ENCODE assay signal across 1 cellular context in genomic region chr1:1239624-1240347, GRCh38.
TF ChIP-seq lines count a peak whose summit lies in the region.

No MANE protein-coding gene starts in this region.

TF ChIP-seq in SK-N-SH, 30 proteins besides CTCF, POLR2A, EP300 and RAD21:
- TF ChIP-seq REST (IDR thresholded peaks at IDR 0.05; ENCODE audit: low read depth, low read length) (no peak), GABPA (IDR thresholded peaks at IDR 0.05; ENCODE audit: low read depth) (no peak), PBX3 (IDR thresholded peaks at IDR 0.05) (no peak), RCOR1 (IDR thresholded peaks at IDR 0.05; ENCODE audit: low read length) (no peak), TEAD4 (IDR thresholded peaks at IDR 0.05; ENCODE audit: borderline replicate concordance, insufficient read depth) (no peak), GATA2 (CRISPR knock-in tag; IDR thresholded peaks at IDR 0.05) (no peak), RFX5 (IDR thresholded peaks at IDR 0.05; ENCODE audit: low read length) (no peak), CHD2 (IDR thresholded peaks at IDR 0.05; ENCODE audit: low read length, partially characterized antibody) (no peak), MEF2A (IDR thresholded peaks at IDR 0.05; ENCODE audit: borderline replicate concordance, low read depth) (no peak), NRF1 (IDR thresholded peaks at IDR 0.05; ENCODE audit: low read depth, low read length) (no peak), MXI1 (IDR thresholded peaks at IDR 0.05; ENCODE audit: low read depth, low read length) (no peak), EZH2phosphoT487 (IDR thresholded peaks at IDR 0.05; ENCODE audit: borderline replicate concordance, low read depth) (no peak), FOSL2 (IDR thresholded peaks at IDR 0.05; ENCODE audit: borderline replicate concordance, low read depth) (no peak), TCF12 (IDR thresholded peaks at IDR 0.05) (no peak), SIN3A (IDR thresholded peaks at IDR 0.05; ENCODE audit: borderline replicate concordance, low read depth, low read length) (no peak), RXRA (IDR thresholded peaks at IDR 0.05; ENCODE audit: borderline replicate concordance, low read depth) (no peak), ELF1 (IDR thresholded peaks at IDR 0.05) (no peak), MAX (IDR thresholded peaks at IDR 0.05; ENCODE audit: low read depth) (no peak), SMC3 (IDR thresholded peaks at IDR 0.05; ENCODE audit: low read depth, low read length) (no peak), ZBTB33 (IDR thresholded peaks at IDR 0.05; ENCODE audit: borderline replicate concordance, low read depth) (no peak)
TF ChIP-seq in SK-N-SH: peak in this region for 0.
